In genomic region chr5:96427823-96428222, GRCh38 we compare ENCODE assay signal across 21 cellular contexts. TPM values are rescaled to one million over a fixed set of nuclear protein-coding genes. Genes with fewer than 3 reads are reported as not detected.
DNase-seq lines count a peak whose midpoint lies in the region; ATAC-seq and TF ChIP-seq lines count a peak whose summit lies in the region.
"Had no signal": no experiment of that assay in that cellular context is flagged by ENCODE, and none has a peak within 500 bp of the region (broad histone marks: within the 10 kb centered on the region; RNA-seq: fewer than 3 reads in every experiment).

No MANE protein-coding gene starts in this region.

- no peak overlapping the region for H3K4me2 ChIP-seq in mammary epithelial cell (ENCODE audit: insufficient read depth, low read depth, low read length)
- H3K4me2 ChIP-seq: KMS-11, smooth muscle cell had no signal

- H4K20me1 ChIP-seq in mammary epithelial cell (ENCODE audit: insufficient read depth, low read length), result no peaks in the 10 kb centered on the region

- H3K9me3 ChIP-seq in mammary epithelial cell (replicated peaks; ENCODE audit: insufficient read depth, low read length) (no peaks in the 10 kb centered on the region), SJCRH30 (replicated peaks) (no peaks in the 10 kb centered on the region)
- H3K9me3 ChIP-seq: ascending aorta had no signal

- intact Hi-C loops in mammary epithelial cell (cut with micrococcal nuclease), result no loop called here
- intact Hi-C loops in activated T-helper 1 cell treated with anti-CD3 and anti-CD28 coated beads, Interleukin-12 subunit alpha, Interleukin-12 subunit beta, Interleukin-2, Interleukin-4 antibody, amounts not matched to agents 30 ng/mL and 10 ng/mL and 1 ng/mL, durations not matched to agents 14 hours and 24 hours and 36 hours (cut with micrococcal nuclease), result no loop called here

- H3K27me3 ChIP-seq in mammary epithelial cell (ENCODE audit: insufficient read depth, low read length), result peaks cover 19% of the 10 kb centered on the region
- H3K27me3 ChIP-seq in SJCRH30, result no peaks in the 10 kb centered on the region
- H3K27me3 ChIP-seq: ascending aorta had no signal

- H3K36me3 ChIP-seq in mammary epithelial cell (ENCODE audit: insufficient read depth, low read length), result no peaks in the 10 kb centered on the region
- H3K36me3 ChIP-seq in SJCRH30, result no peaks in the 10 kb centered on the region
- H3K36me3 ChIP-seq: ascending aorta had no signal

- no peaks in the 10 kb centered on the region for H3K36me3 Mint-ChIP-seq in activated T-helper 1 cell treated with anti-CD3 and anti-CD28 coated beads, Interleukin-12 subunit alpha, Interleukin-12 subunit beta, Interleukin-2, Interleukin-4 antibody, amounts not matched to agents 30 ng/mL and 10 ng/mL and 1 ng/mL, durations not matched to agents 14 hours and 24 hours and 36 hours (ENCODE audit: low read depth)
- no peaks in the 10 kb centered on the region for H3K36me3 Mint-ChIP-seq in mesothelial cell of epicardium

- H3K4me3 Mint-ChIP-seq in activated T-helper 1 cell treated with anti-CD3 and anti-CD28 coated beads, Interleukin-12 subunit alpha, Interleukin-12 subunit beta, Interleukin-2, Interleukin-4 antibody, amounts not matched to agents 30 ng/mL and 10 ng/mL and 1 ng/mL, durations not matched to agents 14 hours and 24 hours and 36 hours, result no peak overlapping the region
- no peak overlapping the region for H3K4me3 Mint-ChIP-seq in mesothelial cell of epicardium

- DNase-seq in T47D (ENCODE audit: low read depth in 1 of 2, low spot score in 1 of 2), result peak; percentile 8 to 37
- DNase-seq in mammary epithelial cell, result no peak
- DNase-seq in SJCRH30, result peak; percentile 9 to 44
- DNase-seq in fibroblast of mammary gland (ENCODE audit: low read depth), result peak; percentile 33
- no peak for DNase-seq in activated T-helper 1 cell treated with anti-CD3 and anti-CD28 coated beads, Interleukin-12 subunit alpha, Interleukin-12 subunit beta, Interleukin-2, Interleukin-4 antibody, amounts not matched to agents 30 ng/mL and 10 ng/mL and 1 ng/mL, durations not matched to agents 14 hours and 24 hours and 36 hours (ENCODE audit: low spot score)
- no peak for DNase-seq in mesothelial cell of epicardium (ENCODE audit: low spot score in 2 of 2, unreplicated experiment in 2 of 2)
- DNase-seq in RPMI8226, result no peak
- DNase-seq: activated CD8-positive, alpha-beta memory T cell treated with anti-CD3 and anti-CD28 coated beads for 24 hours; activated effector memory CD4-positive, alpha-beta T cell treated with Interleukin-2 at 50 U/mL for 16 hours; Calu3; GOT3; islet precursor cell; NCI-H2029; NCI-H82; stimulated activated naive CD8-positive, alpha-beta T cell treated with anti-CD3 and anti-CD28 coated beads, Interleukin-15, Interleukin-2, amounts not matched to agents 100 U/mL and 50 U/mL, for 24 hours had no signal

- peaks cover 4% of the 10 kb centered on the region for H3K9me3 Mint-ChIP-seq in activated T-helper 1 cell treated with anti-CD3 and anti-CD28 coated beads, Interleukin-12 subunit alpha, Interleukin-12 subunit beta, Interleukin-2, Interleukin-4 antibody, amounts not matched to agents 30 ng/mL and 10 ng/mL and 1 ng/mL, durations not matched to agents 14 hours and 24 hours and 36 hours
- no peaks in the 10 kb centered on the region for H3K9me3 Mint-ChIP-seq in mesothelial cell of epicardium

- no peak for TF ChIP-seq CTCF in mammary epithelial cell (conservative IDR thresholded peaks at IDR 0.05 in 1 of 2, IDR thresholded peaks at IDR 0.05 in 1 of 2; ENCODE audit: extremely low read depth in 1 of 2, insufficient read depth in 1 of 2, low read depth in 1 of 2, low read length in 2 of 2)
- no peak for TF ChIP-seq CTCF in fibroblast of mammary gland (conservative IDR thresholded peaks at IDR 0.05; ENCODE audit: control insufficient read depth, insufficient read depth, low read depth, low read length)
- no peak for TF ChIP-seq CTCF in mesothelial cell of epicardium (IDR thresholded peaks at IDR 0.05; ENCODE audit: unreplicated experiment)

- BruUV-seq in mammary epithelial cell (replicated peaks; lab: Mats Ljungman, UMichigan), result no TSS peak

- no peak overlapping the region for H3K9ac ChIP-seq in mammary epithelial cell (ENCODE audit: insufficient read depth, low read length)
- H3K9ac ChIP-seq: KMS-11, parathyroid adenoma had no signal

- no peaks in the 10 kb centered on the region for H3K79me2 ChIP-seq in mammary epithelial cell (ENCODE audit: insufficient read depth, low read length)
- H3K79me2 ChIP-seq: parathyroid adenoma had no signal

- peaks cover 32% of the 10 kb centered on the region for H3K27me3 Mint-ChIP-seq in activated T-helper 1 cell treated with anti-CD3 and anti-CD28 coated beads, Interleukin-12 subunit alpha, Interleukin-12 subunit beta, Interleukin-2, Interleukin-4 antibody, amounts not matched to agents 30 ng/mL and 10 ng/mL and 1 ng/mL, durations not matched to agents 14 hours and 24 hours and 36 hours (ENCODE audit: insufficient read depth)
- peaks cover 83% of the 10 kb centered on the region for H3K27me3 Mint-ChIP-seq in mesothelial cell of epicardium (ENCODE audit: low read depth)

- H2AFZ ChIP-seq in mammary epithelial cell (ENCODE audit: low read depth, low read length), result no peak overlapping the region
- H2AFZ ChIP-seq: parathyroid adenoma had no signal

- H3K4me1 Mint-ChIP-seq in activated T-helper 1 cell treated with anti-CD3 and anti-CD28 coated beads, Interleukin-12 subunit alpha, Interleukin-12 subunit beta, Interleukin-2, Interleukin-4 antibody, amounts not matched to agents 30 ng/mL and 10 ng/mL and 1 ng/mL, durations not matched to agents 14 hours and 24 hours and 36 hours (ENCODE audit: low read depth), result no peaks in the 10 kb centered on the region
- H3K4me1 Mint-ChIP-seq in mesothelial cell of epicardium, result no peaks in the 10 kb centered on the region

- dilution Hi-C loops in mammary epithelial cell (cut with HindIII; ENCODE audit: low sequenced_read_pairs), result no loop called here

- no peak for ATAC-seq in GM21381 (IDR thresholded peaks at IDR 0.05; ENCODE audit: unreplicated experiment)
- ATAC-seq: stimulated activated naive CD8-positive, alpha-beta T cell treated with anti-CD3 and anti-CD28 coated beads, Interleukin-15, Interleukin-2, amounts not matched to agents 100 U/mL and 50 U/mL, for 24 hours had no signal

- in situ Hi-C loops in T47D (cut with HindIII; ENCODE audit: low pct_unique_long_range_greater_than_20kb, low sequenced_read_pairs) (no loop called here), mammary epithelial cell (cut with MboI; ENCODE audit: low sequenced_read_pairs in 2 of 2) (no loop called here)

- H3K4me1 ChIP-seq in mammary epithelial cell (ENCODE audit: insufficient read depth, low read length) (peaks cover 3% of the 10 kb centered on the region), SJCRH30 (no peaks in the 10 kb centered on the region)

- 54% methylated on average over 5 of the region's 5 CpGs for WGBS in mammary epithelial cell (ENCODE audit: low coverage, missing lambda C conversion rate)

- CTCF ChIA-PET in mammary epithelial cell (lab: Charles Lee; ENCODE audit: low non-redundant PET), result no interaction called here

- no peak overlapping the region for H3K27ac ChIP-seq in mammary epithelial cell (ENCODE audit: insufficient read depth, low read depth, low read length)
- H3K27ac ChIP-seq in SJCRH30, result no peak overlapping the region
- H3K27ac ChIP-seq: ascending aorta, KMS-11, parathyroid adenoma had no signal

- H3K4me3 ChIP-seq in mammary epithelial cell (replicated peaks in 1 of 3; ENCODE audit: insufficient read depth in 1 of 3, low read depth in 2 of 3, low read length in 3 of 3) (no peak overlapping the region), SJCRH30 (no peak overlapping the region), fibroblast of mammary gland (ENCODE audit: control insufficient read depth, low read depth, low read length) (no peak overlapping the region)
- H3K4me3 ChIP-seq: ascending aorta, smooth muscle cell had no signal

- no peak overlapping the region for H3K27ac Mint-ChIP-seq in activated T-helper 1 cell treated with anti-CD3 and anti-CD28 coated beads, Interleukin-12 subunit alpha, Interleukin-12 subunit beta, Interleukin-2, Interleukin-4 antibody, amounts not matched to agents 30 ng/mL and 10 ng/mL and 1 ng/mL, durations not matched to agents 14 hours and 24 hours and 36 hours
- H3K27ac Mint-ChIP-seq in mesothelial cell of epicardium, result no peak overlapping the region

RNA-seq across cellular contexts. Expression of gene PCSK1, which starts 5.2 kb away (rescaled TPM):
- total RNA-seq in mammary epithelial cell (not detected), mesothelial cell of epicardium (not detected in 3 replicates)
- polyA plus RNA-seq in mammary epithelial cell, result not detected
- polyA minus RNA-seq in mammary epithelial cell, result not detected
- not detected in 2 replicates for total RNA-seq in SJCRH30 (2014; rRNA removed; shearing (Covaris generic))
- total RNA-seq in activated T-helper 1 cell treated with anti-CD3 and anti-CD28 coated beads, Interleukin-12 subunit alpha, Interleukin-12 subunit beta, Interleukin-2, Interleukin-4 antibody, amounts not matched to agents 30 ng/mL and 10 ng/mL and 1 ng/mL, durations not matched to agents 14 hours and 24 hours and 36 hours, result not detected in 2 replicates
- total RNA-seq: Calu3 had no signal
- polyA plus RNA-seq: AG04450 had no signal

Comparison
In these comparisons a context has a peak if more than half of its experiments do, and no peak if none do; other contexts are left out.
1. DNase-seq: peak in T47D (2 of 2), SJCRH30 (2 of 2) and fibroblast of mammary gland (single experiment); none in mammary epithelial cell (single experiment), activated T-helper 1 cell treated with anti-CD3 and anti-CD28 coated beads, Interleukin-12 subunit alpha, Interleukin-12 subunit beta, Interleukin-2, Interleukin-4 antibody, amounts not matched to agents 30 ng/mL and 10 ng/mL and 1 ng/mL, durations not matched to agents 14 hours and 24 hours and 36 hours (single experiment), mesothelial cell of epicardium (0 of 2) and RPMI8226 (single experiment).